16 cellular contexts compared by ENCODE assay signal in genomic region chr3:44506961-44507360, GRCh38.
"Had no signal": no experiment of that assay in that cellular context is flagged by ENCODE, and none has a peak within 500 bp of the region (broad histone marks: within the 10 kb centered on the region; RNA-seq: fewer than 3 reads in every experiment).

No MANE protein-coding gene starts in this region.

- H3K4me1 ChIP-seq: colonic mucosa had no signal

- H3K9me3 Mint-ChIP-seq: natural killer cell had no signal

- DNase-seq: activated CD4-positive, alpha-beta T cell treated with anti-CD3 and anti-CD28 coated beads, Interleukin-2, amount 50 U/mL, for 1 hour; activated naive CD4-positive, alpha-beta T cell treated with anti-CD3 and anti-CD28 coated beads for 36 hours; adrenal gland; colonic mucosa; hypothalamus; immature natural killer cell; mesenchymal stem cell; natural killer cell; upper lobe of left lung had no signal

- ATAC-seq: activated T-helper 17 cell treated with anti-CD3 and anti-CD28 coated beads, Interleukin-2, amount 50 U/mL, for 72 hours; esophagus mucosa; natural killer cell; sciatic nerve had no signal

- H3K27ac Mint-ChIP-seq: activated naive CD4-positive, alpha-beta T cell treated with anti-CD3 and anti-CD28 coated beads for 36 hours; activated T-helper 17 cell treated with anti-CD3 and anti-CD28 coated beads, Interleukin-2, amount 50 U/mL, for 72 hours; stimulated activated naive CD8-positive, alpha-beta T cell treated with anti-CD3 and anti-CD28 coated beads, Interleukin-15, Interleukin-2, amounts not matched to agents 100 ng/mL and 50 ng/mL, for 24 hours; T-helper 2 cell treated with Interferon-gamma antibody and Interleukin-4, amounts not matched to agents 5 μg/mL and 100 μg/mL, for 36 hours had no signal

- H3K9me3 ChIP-seq: adrenal gland, colonic mucosa, suprapubic skin had no signal

- H3K4me3 ChIP-seq: adrenal gland, colonic mucosa, suprapubic skin, upper lobe of left lung had no signal

- H3K36me3 Mint-ChIP-seq: natural killer cell had no signal

- FAIRE-seq: endometrium had no signal

- H3K4me3 Mint-ChIP-seq: activated naive CD4-positive, alpha-beta T cell treated with anti-CD3 and anti-CD28 coated beads for 36 hours; activated T-helper 17 cell treated with anti-CD3 and anti-CD28 coated beads, Interleukin-2, amount 50 U/mL, for 72 hours; immature natural killer cell; natural killer cell; stimulated activated naive CD8-positive, alpha-beta T cell treated with anti-CD3 and anti-CD28 coated beads, Interleukin-15, Interleukin-2, amounts not matched to agents 100 ng/mL and 50 ng/mL, for 24 hours; T-helper 2 cell treated with Interferon-gamma antibody and Interleukin-4, amounts not matched to agents 5 μg/mL and 100 μg/mL, for 36 hours had no signal

- H3K27me3 Mint-ChIP-seq: activated T-helper 17 cell treated with anti-CD3 and anti-CD28 coated beads, Interleukin-2, amount 50 U/mL, for 72 hours; stimulated activated naive CD8-positive, alpha-beta T cell treated with anti-CD3 and anti-CD28 coated beads, Interleukin-15, Interleukin-2, amounts not matched to agents 100 ng/mL and 50 ng/mL, for 24 hours had no signal

- H3K27me3 ChIP-seq: adrenal gland, colonic mucosa, suprapubic skin, upper lobe of left lung had no signal

- H3K36me3 ChIP-seq: adrenal gland had no signal

- H3K27ac ChIP-seq: adrenal gland, colonic mucosa, suprapubic skin, upper lobe of left lung had no signal
